ENCODE assay signal across 11 cellular contexts in genomic region chr5:91848453-91848852, GRCh38.
DNase-seq lines count a peak whose midpoint lies in the region; ATAC-seq, FAIRE-seq and TF ChIP-seq lines count a peak whose summit lies in the region.
"Had no signal": no experiment of that assay in that cellular context is flagged by ENCODE, and none has a peak within 500 bp of the region (broad histone marks: within the 10 kb centered on the region; RNA-seq: fewer than 3 reads in every experiment).

No MANE protein-coding gene starts in this region.

- no peak overlapping the region for H3K9ac ChIP-seq in HepG2 (ENCODE audit: insufficient read depth, low read depth, low read length)

- in situ Hi-C loops in HepG2 (cut with HindIII; ENCODE audit: extremely low pct_ligation_motif_present, low pct_unique_long_range_greater_than_20kb): no loop called here

- intact Hi-C loops in HepG2 (cut with micrococcal nuclease; ENCODE audit: unreplicated experiment) (no loop called here), right lobe of liver (cut with DNase I) (no loop called here), lower lobe of right lung (cut with DNase I) (no loop called here), mucosa of descending colon (cut with DNase I, micrococcal nuclease) (no loop called here)

- H3K27ac ChIP-seq in HepG2 (ENCODE audit: extremely low read length, insufficient read depth, low read length): no peak overlapping the region
- no peak overlapping the region for H3K27ac ChIP-seq in right lobe of liver
- H3K27ac ChIP-seq in SJCRH30: no peak overlapping the region
- no peak overlapping the region for H3K27ac ChIP-seq in lower lobe of right lung

- ATAC-seq in HepG2 (no peak), right lobe of liver (no peak), lower lobe of right lung (no peak), mucosa of descending colon (no peak)
- no peak for ATAC-seq in activated CD4-positive, CD25-positive, alpha-beta regulatory T cell treated with anti-CD3 and anti-CD28 coated beads, Interleukin-2, amount 50 U/mL, for 24 hours
- ATAC-seq: stimulated activated effector memory CD8-positive, alpha-beta T cell treated with anti-CD3 and anti-CD28 coated beads, Interleukin-12 subunit alpha, Interleukin-12 subunit beta, amount 100 ng/mL, for 72 hours; T-helper 17 cell had no signal

- TF ChIP-seq EP300 in HepG2 (IDR thresholded peaks at IDR 0.05; ENCODE audit: low read depth in 2 of 2, low read length in 2 of 2): no peak
- TF ChIP-seq EP300 in HepG2 (CRISPR knock-in tag; IDR thresholded peaks at IDR 0.05; ENCODE audit: borderline replicate concordance): no peak

- no peak for FAIRE-seq in HepG2 (lab: Jason Lieb, UNC)

- H3K79me2 ChIP-seq in HepG2 (ENCODE audit: insufficient read depth, low read length): no peaks in the 10 kb centered on the region

- H3K4me1 ChIP-seq in HepG2 (ENCODE audit: insufficient read depth, low read length): no peaks in the 10 kb centered on the region
- no peaks in the 10 kb centered on the region for H3K4me1 ChIP-seq in right lobe of liver
- H3K4me1 ChIP-seq in SJCRH30: peaks cover 8% of the 10 kb centered on the region
- no peaks in the 10 kb centered on the region for H3K4me1 ChIP-seq in lower lobe of right lung
- H3K4me1 ChIP-seq in mucosa of descending colon (ENCODE audit: low read depth): no peaks in the 10 kb centered on the region

- no peak overlapping the region for H2AFZ ChIP-seq in HepG2 (ENCODE audit: low read length)

- H3K36me3 ChIP-seq in HepG2 (replicated peaks in 1 of 2; ENCODE audit: control insufficient read depth in 1 of 2, insufficient read depth in 2 of 2, low read length in 2 of 2): no peaks in the 10 kb centered on the region
- H3K36me3 ChIP-seq in right lobe of liver: no peaks in the 10 kb centered on the region
- H3K36me3 ChIP-seq in SJCRH30: no peaks in the 10 kb centered on the region
- H3K36me3 ChIP-seq in lower lobe of right lung: no peaks in the 10 kb centered on the region
- no peaks in the 10 kb centered on the region for H3K36me3 ChIP-seq in mucosa of descending colon (ENCODE audit: low read depth)

- H3K4me3 ChIP-seq in HepG2 (replicated peaks in 1 of 3; ENCODE audit: insufficient read depth in 1 of 3, low read depth in 2 of 3, low read length in 3 of 3) (no peak overlapping the region), right lobe of liver (no peak overlapping the region), SJCRH30 (no peak overlapping the region), lower lobe of right lung (no peak overlapping the region), mucosa of descending colon (no peak overlapping the region)

- WGBS in HepG2 (ENCODE audit: low lambda C conversion rate): 0% methylated on average over 3 of the region's 3 CpGs
- WGBS in right lobe of liver (ENCODE audit: insufficient coverage, low coverage, low lambda C conversion rate, missing lambda C conversion rate): 65% methylated on average over 3 of the region's 3 CpGs

- POLR2A ChIA-PET in HepG2 (lab: Yijun Ruan, JAX): no interaction called here

- CTCF ChIA-PET in HepG2 (lab: Yijun Ruan, JAX; ENCODE audit: low intra/inter-chr PET ratio, low total read pairs): no interaction called here

- no peaks in the 10 kb centered on the region for H4K20me1 ChIP-seq in HepG2 (ENCODE audit: insufficient read depth, low read length)

- no peaks in the 10 kb centered on the region for H3K27me3 ChIP-seq in HepG2 (ENCODE audit: control insufficient read depth in 1 of 2, insufficient read depth in 2 of 2, low read length in 2 of 2)
- no peaks in the 10 kb centered on the region for H3K27me3 ChIP-seq in right lobe of liver
- H3K27me3 ChIP-seq in SJCRH30: no peaks in the 10 kb centered on the region
- no peaks in the 10 kb centered on the region for H3K27me3 ChIP-seq in lower lobe of right lung (ENCODE audit: low read depth)

- H3K9me3 ChIP-seq in HepG2 (ENCODE audit: low read length) (no peaks in the 10 kb centered on the region), right lobe of liver (no peaks in the 10 kb centered on the region), SJCRH30 (replicated peaks) (no peaks in the 10 kb centered on the region), lower lobe of right lung (no peaks in the 10 kb centered on the region), mucosa of descending colon (no peaks in the 10 kb centered on the region)

- BruUV-seq in HepG2 (replicated peaks; lab: Mats Ljungman, UMichigan): no TSS peak

- H3K4me2 ChIP-seq in HepG2 (ENCODE audit: low read depth, low read length): no peak overlapping the region

- no peak for TF ChIP-seq RAD21 in HepG2 (CRISPR knock-in tag; IDR thresholded peaks at IDR 0.05)

- TF ChIP-seq CTCF in HepG2 (CRISPR knock-in tag; IDR thresholded peaks at IDR 0.05): no peak
- no peak for TF ChIP-seq CTCF in right lobe of liver (IDR thresholded peaks at IDR 0.05)
- TF ChIP-seq CTCF in lower lobe of right lung (IDR thresholded peaks at IDR 0.05): no peak
- no peak for TF ChIP-seq CTCF in mucosa of descending colon (IDR thresholded peaks at IDR 0.05)

- DNase-seq in HepG2 (ENCODE audit: low spot score): peak; percentile 2
- no peak for DNase-seq in right lobe of liver
- DNase-seq in SJCRH30: peak; percentile 15 to 59
- DNase-seq in fibroblast of gingiva (ENCODE audit: low read depth): peak; percentile 91
- DNase-seq in lower lobe of right lung: no peak
- DNase-seq in activated naive CD4-positive, alpha-beta T cell treated with anti-CD3 and anti-CD28 coated beads, Interleukin-2, amount 50 U/mL, for 16 hours: no peak
- DNase-seq in mucosa of descending colon: no peak
- DNase-seq: activated CD8-positive, alpha-beta memory T cell treated with anti-CD3 and anti-CD28 coated beads, Interleukin-2, amount 50 U/mL, for 4 hours; T-helper 17 cell had no signal

- TF ChIP-seq POLR2A in HepG2 (IDR thresholded peaks at IDR 0.05; ENCODE audit: insufficient read depth in 1 of 2, low read depth in 2 of 2, low read length in 2 of 2) (no peak), right lobe of liver (IDR thresholded peaks at IDR 0.05) (no peak)

TF ChIP-seq in HepG2, 621 proteins besides CTCF, POLR2A, EP300 and RAD21:
- no peak for TF ChIP-seq ZSCAN31 (CRISPR knock-in tag; IDR thresholded peaks at IDR 0.05; ENCODE audit: low read depth)
- peak; percentile 61 for TF ChIP-seq CREB1 (IDR thresholded peaks at IDR 0.05)
- TF ChIP-seq CREB1 (CRISPR knock-in tag; IDR thresholded peaks at IDR 0.05): no peak
- no peak for TF ChIP-seq ZNF839 (CRISPR knock-in tag; IDR thresholded peaks at IDR 0.05; ENCODE audit: borderline replicate concordance)
- TF ChIP-seq FOSL2 (CRISPR knock-in tag; IDR thresholded peaks at IDR 0.05): peak; percentile 45; the same call in 1 of the 2 replicates

Comparison
In these comparisons a context has a peak if more than half of its experiments do, and no peak if none do; other contexts are left out.
1. DNase-seq: peak in HepG2 (single experiment), SJCRH30 (2 of 2) and fibroblast of gingiva (single experiment); none in right lobe of liver (0 of 3), lower lobe of right lung (single experiment), activated naive CD4-positive, alpha-beta T cell treated with anti-CD3 and anti-CD28 coated beads, Interleukin-2, amount 50 U/mL, for 16 hours (single experiment) and mucosa of descending colon (0 of 3).